In the genomic region with DNA sequence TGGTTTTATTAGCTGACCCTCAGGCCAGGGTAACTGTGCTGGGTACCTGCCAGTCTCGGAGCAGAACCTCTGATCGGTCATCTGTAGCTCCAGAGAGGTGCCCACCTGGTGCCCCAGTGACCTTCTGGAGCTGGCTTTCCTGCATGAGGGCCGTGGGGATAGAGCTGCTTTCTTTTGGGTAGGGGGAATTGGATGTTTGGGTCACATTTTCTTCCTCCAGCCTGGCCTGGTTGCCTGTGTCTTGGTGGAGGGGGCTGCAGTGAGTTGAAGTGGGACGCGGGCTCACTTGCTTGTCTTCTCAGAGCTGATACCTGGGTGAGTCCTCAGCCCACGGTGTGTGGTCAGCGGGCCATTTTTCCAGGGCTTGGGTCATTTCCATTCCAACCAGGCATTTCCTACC, we compare ENCODE assay signal across 9 cellular contexts. TPM values are rescaled to one million over a fixed set of nuclear protein-coding genes. Genes with fewer than 3 reads are reported as not detected.
DNase-seq lines count a peak whose midpoint lies in the region; ATAC-seq and TF ChIP-seq lines count a peak whose summit lies in the region.
"Had no signal": no experiment of that assay in that cellular context is flagged by ENCODE, and none has a peak within 500 bp of the region (broad histone marks: within the 10 kb centered on the region; RNA-seq: fewer than 3 reads in every experiment).

No MANE protein-coding gene starts in this region.

- no peaks in the 10 kb centered on the region for H3K27me3 Mint-ChIP-seq in activated naive CD4-positive, alpha-beta T cell treated with anti-CD3 and anti-CD28 coated beads, Interleukin-2, amount 50 U/mL, for 24 hours
- no peaks in the 10 kb centered on the region for H3K27me3 Mint-ChIP-seq in memory B cell

- no peaks in the 10 kb centered on the region for H3K9me3 Mint-ChIP-seq in activated naive CD4-positive, alpha-beta T cell treated with anti-CD3 and anti-CD28 coated beads, Interleukin-2, amount 50 U/mL, for 24 hours
- H3K9me3 Mint-ChIP-seq in activated naive CD4-positive, alpha-beta T cell treated with anti-CD3 and anti-CD28 coated beads, Interleukin-2, amount 50 U/mL, for 72 hours, result no peaks in the 10 kb centered on the region
- no peaks in the 10 kb centered on the region for H3K9me3 Mint-ChIP-seq in memory B cell

- no peak for DNase-seq in activated naive CD4-positive, alpha-beta T cell treated with anti-CD3 and anti-CD28 coated beads, Interleukin-2, amount 50 U/mL, for 72 hours (ENCODE audit: low spot score in 2 of 2)
- DNase-seq in ascending aorta (ENCODE audit: low spot score in 2 of 2) (no peak), memory B cell (ENCODE audit: low spot score in 2 of 2) (no peak), thyroid gland (no peak), NCI-H774 (lab: John Stamatoyannopoulos, UW) (no peak), occipital lobe (lab: John Stamatoyannopoulos, UW) (no peak)
- no peak for DNase-seq in stimulated activated CD4-positive, alpha-beta T cell treated with anti-CD3 and anti-CD28 coated beads, Interleukin-4, amount 100 ng/mL, for 24 hours
- DNase-seq: NCI-H1417 treated with DMSO at 0.1 percent for 48 hours had no signal

- intact Hi-C loops in ascending aorta (cut with DNase I) (loop anchor here (5.0 to 10.0 kb wide), 5 partner anchors 64 to 931 kb away; partner anchors contain the start of genes AP3S2, ARPIN, CIB1 and GDPGP1), thyroid gland (cut with DNase I) (loop anchor here (10.0 kb wide), 1 partner anchor 61 kb away; no protein-coding TSS in a partner anchor)

- no peak overlapping the region for H3K27ac Mint-ChIP-seq in activated naive CD4-positive, alpha-beta T cell treated with anti-CD3 and anti-CD28 coated beads, Interleukin-2, amount 50 U/mL, for 24 hours
- H3K27ac Mint-ChIP-seq in activated naive CD4-positive, alpha-beta T cell treated with anti-CD3 and anti-CD28 coated beads, Interleukin-2, amount 50 U/mL, for 72 hours, result peak overlapping the region in 1 of 2 donors; percentile 72
- peak overlapping the region; percentile 90 for H3K27ac Mint-ChIP-seq in memory B cell

- TF ChIP-seq POLR2A in thyroid gland (IDR thresholded peaks at IDR 0.05), result no peak

- no peak for TF ChIP-seq CTCF in ascending aorta (IDR thresholded peaks at IDR 0.05)
- TF ChIP-seq CTCF in thyroid gland (IDR thresholded peaks at IDR 0.05), result no peak

- H3K27me3 ChIP-seq in ascending aorta, result no peaks in the 10 kb centered on the region
- no peaks in the 10 kb centered on the region for H3K27me3 ChIP-seq in thyroid gland

- H3K36me3 ChIP-seq in ascending aorta (no peaks in the 10 kb centered on the region), thyroid gland (no peaks in the 10 kb centered on the region)

- WGBS in thyroid gland, 2 donors, result 72 to 75% methylated on average over 7 of the region's 7 CpGs

- H3K4me1 Mint-ChIP-seq in activated naive CD4-positive, alpha-beta T cell treated with anti-CD3 and anti-CD28 coated beads, Interleukin-2, amount 50 U/mL, for 24 hours, result peaks cover 69% of the 10 kb centered on the region
- peaks cover 38% of the 10 kb centered on the region for H3K4me1 Mint-ChIP-seq in memory B cell

- H3K9me3 ChIP-seq in ascending aorta (no peaks in the 10 kb centered on the region), thyroid gland (no peaks in the 10 kb centered on the region)

- peak overlapping the region in 1 of 2 donors; percentile 96 for H3K4me3 ChIP-seq in ascending aorta
- no peak overlapping the region for H3K4me3 ChIP-seq in thyroid gland (replicated peaks in 1 of 3)

- H3K4me3 Mint-ChIP-seq in activated naive CD4-positive, alpha-beta T cell treated with anti-CD3 and anti-CD28 coated beads, Interleukin-2, amount 50 U/mL, for 24 hours, result peak overlapping the region; percentile 88
- H3K4me3 Mint-ChIP-seq in memory B cell, result peak overlapping the region; percentile 37

- ATAC-seq in activated naive CD4-positive, alpha-beta T cell treated with anti-CD3 and anti-CD28 coated beads, Interleukin-2, amount 50 U/mL, for 72 hours, result no peak
- ATAC-seq in memory B cell (ENCODE audit: low read depth), result no peak

- H3K36me3 Mint-ChIP-seq in activated naive CD4-positive, alpha-beta T cell treated with anti-CD3 and anti-CD28 coated beads, Interleukin-2, amount 50 U/mL, for 24 hours, result no peaks in the 10 kb centered on the region
- peaks cover 0 to 12% of the 10 kb centered on the region in 2 donors for H3K36me3 Mint-ChIP-seq in activated naive CD4-positive, alpha-beta T cell treated with anti-CD3 and anti-CD28 coated beads, Interleukin-2, amount 50 U/mL, for 72 hours
- peaks cover 7% of the 10 kb centered on the region for H3K36me3 Mint-ChIP-seq in memory B cell

- H3K27ac ChIP-seq in ascending aorta (peak overlapping the region; percentile 9 to 66), thyroid gland (peak overlapping the region in 2 of 3 donors; percentile 83 to 89)

- H3K4me1 ChIP-seq in ascending aorta, result peaks cover 0 to 34% of the 10 kb centered on the region in 2 donors
- peaks cover 22 to 47% of the 10 kb centered on the region in 2 donors for H3K4me1 ChIP-seq in thyroid gland

RNA-seq across cellular contexts. Expression of gene ZNF710, which starts 2.6 kb away (rescaled TPM):
- total RNA-seq in activated naive CD4-positive, alpha-beta T cell treated with anti-CD3 and anti-CD28 coated beads, Interleukin-2, amount 50 U/mL, for 72 hours, result 10 to 100 TPM; 13.2 to 28.1 TPM
- total RNA-seq in ascending aorta (3.5 TPM), thyroid gland (10 to 100 TPM in 3 of 4 donors, 1 to 10 TPM in 1; 8.9 to 17.2 (median 11.5) TPM), occipital lobe (14.3 TPM)
